ENCODE assay signal across 11 cellular contexts in genomic region chr17:80257716-80258213, GRCh38. TPM values are rescaled to one million over a fixed set of nuclear protein-coding genes. Genes with fewer than 3 reads are reported as not detected.
A peak's percentile ranks its signal among the peaks of the same experiment; 100 is the strongest.
DNase-seq lines count a peak whose midpoint lies in the region; ATAC-seq lines count a peak whose summit lies in the region.
"Had no signal": no experiment of that assay in that cellular context is flagged by ENCODE, and none has a peak within 500 bp of the region (broad histone marks: within the 10 kb centered on the region; RNA-seq: fewer than 3 reads in every experiment).

No MANE protein-coding gene starts in this region.

- peak overlapping the region; percentile 98 for H3K27ac Mint-ChIP-seq in activated CD4-positive, alpha-beta T cell treated with anti-CD3 and anti-CD28 coated beads, Interleukin-2, amount 10 ng/mL, durations not matched to agents 24 days and 14 days
- H3K27ac Mint-ChIP-seq in stimulated activated memory B cell treated with anti-CD40 and anti-IgM and Interleukin-4, amounts not matched to agents 10 μg/mL and 1 μg/mL and 100 μg/mL, for 72 hours, result peak overlapping the region; percentile 89

- ATAC-seq in stimulated activated memory B cell treated with anti-CD40 and anti-IgM and Interleukin-4, amounts not matched to agents 10 μg/mL and 1 μg/mL and 100 μg/mL, for 72 hours, result no peak
- ATAC-seq in GM21737 (IDR thresholded peaks at IDR 0.05; ENCODE audit: unreplicated experiment), result no peak
- no peak for ATAC-seq in HG02759 (IDR thresholded peaks at IDR 0.05; ENCODE audit: unreplicated experiment)

- H3K9ac ChIP-seq in SK-N-MC (ENCODE audit: insufficient read length), result no peak overlapping the region

- intact Hi-C loops in activated CD4-positive, alpha-beta T cell treated with anti-CD3 and anti-CD28 coated beads, Interleukin-2, amount 10 ng/mL, durations not matched to agents 24 days and 14 days (cut with micrococcal nuclease), result loop anchor here (10.0 kb wide), 2 partner anchors 263 to 423 kb away; partner anchors contain the start of gene CBX4

- no peaks in the 10 kb centered on the region for H3K36me3 Mint-ChIP-seq in activated CD4-positive, alpha-beta T cell treated with anti-CD3 and anti-CD28 coated beads, Interleukin-2, amount 10 ng/mL, durations not matched to agents 24 days and 14 days (ENCODE audit: low read depth)
- H3K36me3 Mint-ChIP-seq in stimulated activated memory B cell treated with anti-CD40 and anti-IgM and Interleukin-4, amounts not matched to agents 10 μg/mL and 1 μg/mL and 100 μg/mL, for 72 hours, result no peaks in the 10 kb centered on the region

- H3K4me3 ChIP-seq in SK-N-MC, result no peak overlapping the region

- H3K9me3 Mint-ChIP-seq in activated CD4-positive, alpha-beta T cell treated with anti-CD3 and anti-CD28 coated beads, Interleukin-2, amount 10 ng/mL, durations not matched to agents 24 days and 14 days, result no peaks in the 10 kb centered on the region
- no peaks in the 10 kb centered on the region for H3K9me3 Mint-ChIP-seq in stimulated activated memory B cell treated with anti-CD40 and anti-IgM and Interleukin-4, amounts not matched to agents 10 μg/mL and 1 μg/mL and 100 μg/mL, for 72 hours

- peak overlapping the region; percentile 87 for H3K4me3 Mint-ChIP-seq in activated CD4-positive, alpha-beta T cell treated with anti-CD3 and anti-CD28 coated beads, Interleukin-2, amount 10 ng/mL, durations not matched to agents 24 days and 14 days
- H3K4me3 Mint-ChIP-seq in stimulated activated memory B cell treated with anti-CD40 and anti-IgM and Interleukin-4, amounts not matched to agents 10 μg/mL and 1 μg/mL and 100 μg/mL, for 72 hours, result no peak overlapping the region

- peaks cover 65% of the 10 kb centered on the region for H3K4me1 Mint-ChIP-seq in activated CD4-positive, alpha-beta T cell treated with anti-CD3 and anti-CD28 coated beads, Interleukin-2, amount 10 ng/mL, durations not matched to agents 24 days and 14 days
- peaks cover 57% of the 10 kb centered on the region for H3K4me1 Mint-ChIP-seq in stimulated activated memory B cell treated with anti-CD40 and anti-IgM and Interleukin-4, amounts not matched to agents 10 μg/mL and 1 μg/mL and 100 μg/mL, for 72 hours

- H3K27ac ChIP-seq in SK-N-MC (peak overlapping the region; percentile 54), epithelial cell of prostate (peak overlapping the region; percentile 7)

- H3K36me3 ChIP-seq in SK-N-MC (ENCODE audit: insufficient read depth, low read length), result no peaks in the 10 kb centered on the region

- DNase-seq in activated CD4-positive, alpha-beta T cell treated with anti-CD3 and anti-CD28 coated beads, Interleukin-2, amount 10 ng/mL, durations not matched to agents 24 days and 14 days, result peak; percentile 55
- no peak for DNase-seq in activated CD4-positive, alpha-beta T cell treated with anti-CD3 and anti-CD28 coated beads for 1 hour
- no peak for DNase-seq in SK-N-MC (ENCODE audit: low read depth, low spot score)
- no peak for DNase-seq in epithelial cell of prostate (ENCODE audit: low read depth, low spot score)
- DNase-seq in NCI-H2107 treated with DMSO at 0.1 percent for 48 hours (lab: John Stamatoyannopoulos, UW; ENCODE audit: unreplicated experiment), result no peak
- DNase-seq: activated CD4-positive, CD25-positive, alpha-beta regulatory T cell; amniotic stem cell; hippocampal formation had no signal

- no peaks in the 10 kb centered on the region for H3K27me3 Mint-ChIP-seq in activated CD4-positive, alpha-beta T cell treated with anti-CD3 and anti-CD28 coated beads, Interleukin-2, amount 10 ng/mL, durations not matched to agents 24 days and 14 days
- H3K27me3 Mint-ChIP-seq in stimulated activated memory B cell treated with anti-CD40 and anti-IgM and Interleukin-4, amounts not matched to agents 10 μg/mL and 1 μg/mL and 100 μg/mL, for 72 hours, result no peaks in the 10 kb centered on the region

- no peaks in the 10 kb centered on the region for H3K9me3 ChIP-seq in SK-N-MC (ENCODE audit: low read depth, low read length)

RNA-seq across cellular contexts. Expression of gene RNF213, which starts 2.9 kb away (rescaled TPM):
- total RNA-seq in activated CD4-positive, alpha-beta T cell treated with anti-CD3 and anti-CD28 coated beads, Interleukin-2, amount 10 ng/mL, durations not matched to agents 24 days and 14 days, result 238 and 264 TPM in 2 replicates

RNA-seq across cellular contexts. Expression of gene SLC26A11, which starts 37.5 kb away (rescaled TPM):
- 4.3 and 6.2 TPM in 2 replicates for total RNA-seq in activated CD4-positive, alpha-beta T cell treated with anti-CD3 and anti-CD28 coated beads, Interleukin-2, amount 10 ng/mL, durations not matched to agents 24 days and 14 days

RNA-seq across cellular contexts. Expression of gene SGSH, which starts 37.6 kb away (rescaled TPM):
- total RNA-seq in activated CD4-positive, alpha-beta T cell treated with anti-CD3 and anti-CD28 coated beads, Interleukin-2, amount 10 ng/mL, durations not matched to agents 24 days and 14 days, result 20.5 and 22.5 TPM in 2 replicates
